ENCODE assay signal across 9 cellular contexts in genomic region chr6:6885521-6886088, GRCh38.
A peak's percentile ranks its signal among the peaks of the same experiment; 100 is the strongest.
DNase-seq lines count a peak whose midpoint lies in the region; ATAC-seq, FAIRE-seq and TF ChIP-seq lines count a peak whose summit lies in the region.
"Had no signal": no experiment of that assay in that cellular context is flagged by ENCODE, and none has a peak within 500 bp of the region (broad histone marks: within the 10 kb centered on the region; RNA-seq: fewer than 3 reads in every experiment).

No MANE protein-coding gene starts in this region.

- no peaks in the 10 kb centered on the region for H3K27me3 Mint-ChIP-seq in WTC11 (ENCODE audit: low read depth)

- TF ChIP-seq CTCF in kidney (IDR thresholded peaks at IDR 0.05; ENCODE audit: borderline replicate concordance, extremely low read depth, insufficient read depth): no peak
- TF ChIP-seq CTCF in WTC11 (IDR thresholded peaks at IDR 0.05): no peak

- H3K9me3 Mint-ChIP-seq in WTC11: no peaks in the 10 kb centered on the region

- no peaks in the 10 kb centered on the region for H3K9me3 ChIP-seq in kidney (ENCODE audit: control insufficient read depth in 1 of 2, low read length in 2 of 2)

- no peak overlapping the region for H3K4me3 ChIP-seq in kidney (ENCODE audit: low read length in 2 of 2)

- peak; percentile 64 for ATAC-seq in HG02798 (IDR thresholded peaks at IDR 0.05; ENCODE audit: poor library complexity, unreplicated experiment)
- peak; percentile 61 to 80 for ATAC-seq in left cardiac atrium
- ATAC-seq in sciatic nerve: peak; percentile 83
- ATAC-seq in WTC11: no peak; the same call in 1 of the 2 replicates

- intact Hi-C loops in left cardiac atrium (cut with DNase I) (no loop called here), sciatic nerve (cut with DNase I) (no loop called here), kidney (cut with DNase I) (no loop called here)

- H3K27ac ChIP-seq in kidney (ENCODE audit: low read depth in 2 of 2, low read length in 2 of 2): peak overlapping the region in 1 of 2 donors; percentile 34

- H3K4me1 ChIP-seq in kidney (ENCODE audit: control insufficient read depth in 1 of 2, insufficient read depth in 1 of 2, low read depth in 1 of 2, low read length in 2 of 2): no peaks in the 10 kb centered on the region

- no peaks in the 10 kb centered on the region for H3K36me3 ChIP-seq in kidney (ENCODE audit: control insufficient read depth in 1 of 2, insufficient read depth in 2 of 2, low read length in 2 of 2)

- H3K4me1 Mint-ChIP-seq in WTC11: peaks cover 30% of the 10 kb centered on the region

- DNase-seq in SIG-M5 treated with dmso at 0.1 percent for 504 hours (lab: John Stamatoyannopoulos, UW; ENCODE audit: unreplicated experiment) (peak; percentile 83), left cardiac atrium (peak; percentile 63), sciatic nerve (ENCODE audit: low spot score) (peak; percentile 73), kidney (no peak), inferior parietal cortex (ENCODE audit: extremely low spot score) (no peak), WTC11 (ENCODE audit: low spot score) (no peak), HEK293T (ENCODE audit: extremely low spot score) (no peak)
- DNase-seq: stimulated activated CD4-positive, alpha-beta T cell treated with anti-CD3 and anti-CD28 coated beads, Interleukin-2, amount 100 ng/mL, for 48 hours had no signal

- no peak overlapping the region for H3K27ac Mint-ChIP-seq in WTC11

- POLR2A ChIA-PET in WTC11 (lab: Charles Lee): no interaction called here
- POLR2A ChIA-PET in HEK293T (lab: Yijun Ruan, JAX): no interaction called here

- H3K36me3 Mint-ChIP-seq in WTC11: no peaks in the 10 kb centered on the region

- CTCF ChIA-PET in WTC11 (lab: Charles Lee): no interaction called here
- CTCF ChIA-PET in HEK293T (lab: Yijun Ruan, JAX): no interaction called here

- no peak overlapping the region for H3K4me3 Mint-ChIP-seq in WTC11

- no peak for FAIRE-seq in kidney (lab: Jason Lieb, UNC)

- no peak overlapping the region for H3K9ac ChIP-seq in kidney (ENCODE audit: low read length in 2 of 2)

TF ChIP-seq in WTC11, 78 proteins besides CTCF, POLR2A, EP300 and RAD21 (continues in another document):
- TF ChIP-seq KAT7 (CRISPR knock-in tag; IDR thresholded peaks at IDR 0.05; ENCODE audit: borderline replicate concordance): no peak
- no peak for TF ChIP-seq ATF1 (CRISPR knock-in tag; IDR thresholded peaks at IDR 0.05)
- no peak for TF ChIP-seq ZNF263 (CRISPR knock-in tag; IDR thresholded peaks at IDR 0.05; ENCODE audit: low read depth)
- no peak for TF ChIP-seq CREB1 (CRISPR knock-in tag; IDR thresholded peaks at IDR 0.05)
- no peak for TF ChIP-seq MLX (CRISPR knock-in tag; IDR thresholded peaks at IDR 0.05)
- no peak for TF ChIP-seq ATF6 (CRISPR knock-in tag; IDR thresholded peaks at IDR 0.05)
- TF ChIP-seq USF1 (CRISPR knock-in tag; IDR thresholded peaks at IDR 0.05): no peak
- no peak for TF ChIP-seq SOX15 (CRISPR knock-in tag; IDR thresholded peaks at IDR 0.05)
- TF ChIP-seq ETV6 (CRISPR knock-in tag; IDR thresholded peaks at IDR 0.05): no peak
- TF ChIP-seq PRRX2 (CRISPR knock-in tag; IDR thresholded peaks at IDR 0.05): no peak

TF ChIP-seq in HEK293T, 16 proteins besides CTCF, POLR2A, EP300 and RAD21:
- TF ChIP-seq PKNOX1 (IDR thresholded peaks at IDR 0.05) (no peak), ARNT (IDR thresholded peaks at IDR 0.05) (no peak), FOXM1 (IDR thresholded peaks at IDR 0.05; ENCODE audit: borderline replicate concordance) (no peak), BHLHE40 (IDR thresholded peaks at IDR 0.05; ENCODE audit: borderline replicate concordance) (no peak), LEF1 (IDR thresholded peaks at IDR 0.05; ENCODE audit: borderline replicate concordance) (no peak), SUZ12 (IDR thresholded peaks at IDR 0.05) (no peak), HDGF (IDR thresholded peaks at IDR 0.05; ENCODE audit: borderline replicate concordance) (no peak), ELF4 (IDR thresholded peaks at IDR 0.05) (no peak), CTBP1 (IDR thresholded peaks at IDR 0.05; ENCODE audit: borderline replicate concordance) (no peak), L3MBTL2 (conservative IDR thresholded peaks at IDR 0.05) (no peak), NFRKB (IDR thresholded peaks at IDR 0.05) (no peak), TARDBP (IDR thresholded peaks at IDR 0.05) (no peak), FOXA1 (IDR thresholded peaks at IDR 0.05) (no peak), ZNF384 (IDR thresholded peaks at IDR 0.05) (no peak)
TF ChIP-seq in HEK293T: peak in this region for 0.

Comparison
In these comparisons a context has a peak if more than half of its experiments do, and no peak if none do; other contexts are left out.
1. DNase-seq: peak in SIG-M5 treated with dmso at 0.1 percent for 504 hours (single experiment), left cardiac atrium (single experiment) and sciatic nerve (single experiment); none in kidney (single experiment), inferior parietal cortex (single experiment), WTC11 (single experiment) and HEK293T (single experiment).